In genomic region chr10:103668351-103669242, GRCh38 we compare ENCODE assay signal across 8 cellular contexts.
DNase-seq lines count a peak whose midpoint lies in the region; ATAC-seq and TF ChIP-seq lines count a peak whose summit lies in the region.

No MANE protein-coding gene starts in this region.

- DNase-seq in stimulated activated CD4-positive, alpha-beta T cell treated with anti-CD3 and anti-CD28 coated beads, Interleukin-15, amount 100 ng/mL, for 24 hours = peak; percentile 16
- DNase-seq in stimulated activated CD4-positive, alpha-beta T cell treated with anti-CD3 and anti-CD28 coated beads, Interleukin-12 subunit alpha, Interleukin-12 subunit beta, amount 100 ng/mL, for 4 hours = no peak
- DNase-seq in cerebellum (ENCODE audit: low spot score) = peak; percentile 50
- DNase-seq in mesothelial cell of epicardium (ENCODE audit: low spot score in 2 of 2, unreplicated experiment in 2 of 2) = no peak
- DNase-seq in GDM1 (lab: John Stamatoyannopoulos, UW) = no peak

- peak overlapping the region; percentile 64 for H3K27ac Mint-ChIP-seq in mesothelial cell of epicardium

- H3K4me1 Mint-ChIP-seq in mesothelial cell of epicardium = peaks cover 3% of the 10 kb centered on the region

- H3K9me3 Mint-ChIP-seq in mesothelial cell of epicardium = no peaks in the 10 kb centered on the region

- no peaks in the 10 kb centered on the region for H3K27me3 Mint-ChIP-seq in mesothelial cell of epicardium (ENCODE audit: low read depth)

- no peak for TF ChIP-seq CTCF in mesothelial cell of epicardium (IDR thresholded peaks at IDR 0.05; ENCODE audit: unreplicated experiment)

- ATAC-seq in GM21529 (IDR thresholded peaks at IDR 0.05; ENCODE audit: unreplicated experiment) (no peak), HG03342 (IDR thresholded peaks at IDR 0.05; ENCODE audit: unreplicated experiment) (no peak), HG03139 (IDR thresholded peaks at IDR 0.05; ENCODE audit: unreplicated experiment) (no peak)

- no peak overlapping the region for H3K4me3 Mint-ChIP-seq in mesothelial cell of epicardium

- no peaks in the 10 kb centered on the region for H3K36me3 Mint-ChIP-seq in mesothelial cell of epicardium

Comparison
In these comparisons a context has a peak if more than half of its experiments do, and no peak if none do; other contexts are left out.
1. DNase-seq: peak in stimulated activated CD4-positive, alpha-beta T cell treated with anti-CD3 and anti-CD28 coated beads, Interleukin-15, amount 100 ng/mL, for 24 hours (single experiment) and cerebellum (single experiment); none in stimulated activated CD4-positive, alpha-beta T cell treated with anti-CD3 and anti-CD28 coated beads, Interleukin-12 subunit alpha, Interleukin-12 subunit beta, amount 100 ng/mL, for 4 hours (single experiment), mesothelial cell of epicardium (0 of 2) and GDM1 (single experiment).